8 cellular contexts compared by ENCODE assay signal in the genomic region with DNA sequence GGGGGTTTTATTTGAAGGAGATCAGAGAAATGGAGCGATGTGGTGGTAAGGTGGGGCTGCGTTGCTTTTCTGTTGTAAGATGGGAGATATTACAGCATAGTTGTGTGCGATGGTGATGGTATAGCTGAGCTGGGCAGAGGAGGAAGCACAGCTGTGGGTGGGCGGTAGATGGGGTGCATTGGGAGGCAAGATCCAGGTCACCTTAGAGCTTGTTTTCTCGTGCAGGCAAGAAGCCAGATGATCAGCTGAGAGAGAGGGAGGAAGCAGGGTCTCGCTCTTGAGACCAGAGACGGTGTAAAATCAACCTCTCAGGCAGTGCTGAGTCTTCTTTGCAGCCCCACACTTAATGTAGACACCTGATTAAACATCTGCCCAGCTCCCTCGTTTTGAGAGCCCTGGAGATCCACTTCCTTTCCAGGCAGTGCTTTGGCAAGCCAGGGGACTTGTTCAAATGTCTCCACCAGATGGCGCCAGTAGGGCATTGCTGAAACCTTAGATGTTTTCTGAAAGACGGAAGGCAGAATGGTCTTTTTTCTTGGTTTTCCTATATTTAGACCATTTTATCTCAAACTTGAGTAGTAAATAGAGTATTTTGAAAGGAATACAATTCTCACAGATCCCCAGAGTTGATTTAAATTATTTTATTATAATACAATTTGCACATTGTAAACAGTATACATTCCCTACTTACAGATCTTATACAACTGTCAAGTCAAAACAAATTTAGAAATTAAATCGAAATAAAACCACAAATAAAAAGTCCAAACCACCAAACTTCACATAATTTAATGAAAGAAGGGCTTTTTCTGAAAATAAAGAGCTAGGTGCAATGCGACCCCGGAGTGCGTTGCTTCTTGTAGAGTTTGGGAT. TPM values are rescaled to one million over a fixed set of nuclear protein-coding genes. Genes with fewer than 3 reads are reported as not detected.
DNase-seq lines count a peak whose midpoint lies in the region; ATAC-seq and TF ChIP-seq lines count a peak whose summit lies in the region.

No MANE protein-coding gene starts in this region.

- H3K9me3 ChIP-seq in Peyer's patch (no peaks in the 10 kb centered on the region), neural progenitor cell (ENCODE audit: low read depth) (no peaks in the 10 kb centered on the region)

- DNase-seq in GM13976 (ENCODE audit: low spot score) (peak; percentile 76), LHCN-M2 (ENCODE audit: low read depth) (peak; percentile 74), Peyer's patch (peak; percentile 70 to 93 (median 76)), fibroblast of mammary gland (ENCODE audit: low read depth) (peak; percentile 75), neural progenitor cell (ENCODE audit: low spot score) (peak; percentile 86)
- DNase-seq in activated T-cell treated with anti-CD3 and anti-CD28 coated beads, Interleukin-2, amount 50 U/mL, for 48 hours: peak; percentile 80
- peak; percentile 64 to 65 for DNase-seq in stimulated activated naive CD8-positive, alpha-beta T cell treated with anti-CD3 and anti-CD28 coated beads, Interleukin-15, amount 100 ng/mL, for 72 hours

- H2AFZ ChIP-seq in neural progenitor cell (replicated peaks): no peak overlapping the region

- no peak overlapping the region for H3K4me3 Mint-ChIP-seq in neural progenitor cell
- no peak overlapping the region for H3K4me3 Mint-ChIP-seq in stimulated activated naive CD8-positive, alpha-beta T cell treated with anti-CD3 and anti-CD28 coated beads, Interleukin-15, amount 100 ng/mL, for 72 hours

- H3K9ac ChIP-seq in neural progenitor cell: no peak overlapping the region

- ATAC-seq in stimulated activated naive CD8-positive, alpha-beta T cell treated with anti-CD3 and anti-CD28 coated beads, Interleukin-15, amount 100 ng/mL, for 72 hours: peak; percentile 57
- ATAC-seq in HG02571 (IDR thresholded peaks at IDR 0.05; ENCODE audit: unreplicated experiment): no peak

- no peaks in the 10 kb centered on the region for H3K9me3 Mint-ChIP-seq in neural progenitor cell
- H3K9me3 Mint-ChIP-seq in stimulated activated naive CD8-positive, alpha-beta T cell treated with anti-CD3 and anti-CD28 coated beads, Interleukin-15, amount 100 ng/mL, for 72 hours: no peaks in the 10 kb centered on the region

- H3K4me3 ChIP-seq in Peyer's patch (no peak overlapping the region), fibroblast of mammary gland (ENCODE audit: control insufficient read depth, low read depth, low read length) (no peak overlapping the region), neural progenitor cell (no peak overlapping the region)

- in situ Hi-C loops in GM13976 (cut with MboI; ENCODE audit: low sequenced_read_pairs, unreplicated experiment): no loop called here

- no peak overlapping the region for H3K27ac Mint-ChIP-seq in neural progenitor cell
- H3K27ac Mint-ChIP-seq in stimulated activated naive CD8-positive, alpha-beta T cell treated with anti-CD3 and anti-CD28 coated beads, Interleukin-15, amount 100 ng/mL, for 72 hours: no peak overlapping the region

- H4K20me1 ChIP-seq in neural progenitor cell (ENCODE audit: low read depth): peaks cover 3% of the 10 kb centered on the region

- TF ChIP-seq POLR2A in Peyer's patch (IDR thresholded peaks at IDR 0.05): no peak

- no peaks in the 10 kb centered on the region for H3F3A ChIP-seq in neural progenitor cell (ENCODE audit: low read depth)

- H3K27me3 ChIP-seq in Peyer's patch: no peaks in the 10 kb centered on the region
- H3K27me3 ChIP-seq in neural progenitor cell: no peaks in the 10 kb centered on the region

- H3K4me2 ChIP-seq in neural progenitor cell: no peak overlapping the region

- peaks cover 41% of the 10 kb centered on the region for H3K36me3 Mint-ChIP-seq in neural progenitor cell

- TF ChIP-seq CTCF in GM13976 (IDR thresholded peaks at IDR 0.05; ENCODE audit: borderline replicate concordance, control extremely low read depth, extremely low read depth, insufficient read depth, missing control alignments) (peak; percentile 81), Peyer's patch (IDR thresholded peaks at IDR 0.05) (peak; percentile 47 to 90 (median 81)), fibroblast of mammary gland (conservative IDR thresholded peaks at IDR 0.05; ENCODE audit: control insufficient read depth, insufficient read depth, low read depth, low read length) (peak; percentile 94), neural progenitor cell (IDR thresholded peaks at IDR 0.05) (peak; percentile 94)

- no peaks in the 10 kb centered on the region for H3K27me3 Mint-ChIP-seq in neural progenitor cell (ENCODE audit: insufficient read depth, low read depth)
- peaks cover 7% of the 10 kb centered on the region for H3K27me3 Mint-ChIP-seq in stimulated activated naive CD8-positive, alpha-beta T cell treated with anti-CD3 and anti-CD28 coated beads, Interleukin-15, amount 100 ng/mL, for 72 hours

- no peaks in the 10 kb centered on the region for H3K79me2 ChIP-seq in neural progenitor cell (ENCODE audit: low read depth)

- peaks cover 17% of the 10 kb centered on the region for H3K4me1 Mint-ChIP-seq in neural progenitor cell
- no peaks in the 10 kb centered on the region for H3K4me1 Mint-ChIP-seq in stimulated activated naive CD8-positive, alpha-beta T cell treated with anti-CD3 and anti-CD28 coated beads, Interleukin-15, amount 100 ng/mL, for 72 hours

- H3K27ac ChIP-seq in Peyer's patch: no peak overlapping the region
- H3K27ac ChIP-seq in neural progenitor cell: no peak overlapping the region

- H3K36me3 ChIP-seq in Peyer's patch: no peaks in the 10 kb centered on the region
- H3K36me3 ChIP-seq in neural progenitor cell: no peaks in the 10 kb centered on the region

- H3K4me1 ChIP-seq in Peyer's patch (no peaks in the 10 kb centered on the region), neural progenitor cell (no peaks in the 10 kb centered on the region)

RNA-seq across cellular contexts. Expression of gene LYPD6B, which starts 21.1 kb away (rescaled TPM):
- 12.1 and 14.6 TPM in 2 replicates for total RNA-seq in LHCN-M2 (2014; rRNA removed)
- 41.3 TPM for polyA plus RNA-seq in LHCN-M2 (2012)
- 1 to 10 TPM in 3 of 4 donors, not detected in 1; 2.0 to 4.4 (median 3.7) TPM for total RNA-seq in Peyer's patch
- 0.34 TPM in 1 of 2 replicates, not detected in the other for total RNA-seq in neural progenitor cell (ENCODE audit: low replicate concordance)
